10 cellular contexts compared by ENCODE assay signal in genomic region chr2:190948671-190949070, GRCh38.
A peak's percentile ranks its signal among the peaks of the same experiment; 100 is the strongest.
DNase-seq lines count a peak whose midpoint lies in the region; ATAC-seq and TF ChIP-seq lines count a peak whose summit lies in the region.
"Had no signal": no experiment of that assay in that cellular context is flagged by ENCODE, and none has a peak within 500 bp of the region (broad histone marks: within the 10 kb centered on the region; RNA-seq: fewer than 3 reads in every experiment).

No MANE protein-coding gene starts in this region.

- ATAC-seq in foreskin keratinocyte (peak; percentile 50), HG03521 (IDR thresholded peaks at IDR 0.05; ENCODE audit: unreplicated experiment) (no peak), HG02798 (IDR thresholded peaks at IDR 0.05; ENCODE audit: poor library complexity, unreplicated experiment) (no peak), GM18858 (IDR thresholded peaks at IDR 0.05; ENCODE audit: unreplicated experiment) (no peak)

- DNase-seq in DMS53 (lab: John Stamatoyannopoulos, UW) (peak; percentile 9), DMS53 treated with DMSO at 0.1 percent for 48 hours (lab: John Stamatoyannopoulos, UW; ENCODE audit: unreplicated experiment) (no peak), NCI-H226 (peak; percentile 94), foreskin keratinocyte (peak in 1 of 2 donors; percentile 71), retinal pigment epithelial cell (ENCODE audit: low read depth) (peak; percentile 83)
- DNase-seq: NCI-H2171 treated with DMSO at 0.1 percent for 48 hours had no signal

- no peak overlapping the region for H3K27ac ChIP-seq in foreskin keratinocyte
- H3K27ac ChIP-seq: 22Rv1 had no signal

- TF ChIP-seq CTCF in foreskin keratinocyte (conservative IDR thresholded peaks at IDR 0.05): no peak
- TF ChIP-seq CTCF in retinal pigment epithelial cell (conservative IDR thresholded peaks at IDR 0.05; ENCODE audit: low read depth, low read length): no peak

- H3K4me1 ChIP-seq in foreskin keratinocyte: peaks cover 32% of the 10 kb centered on the region

- H3K27me3 ChIP-seq in foreskin keratinocyte: no peaks in the 10 kb centered on the region

- no peak overlapping the region for H3K4me3 ChIP-seq in retinal pigment epithelial cell (ENCODE audit: low read length)
